1 cellular context compared by ENCODE assay signal in genomic region chr7:127107601-127108007, GRCh38.
TF ChIP-seq lines count a peak whose summit lies in the region.

No MANE protein-coding gene starts in this region.

TF ChIP-seq in HepG2, 621 proteins besides CTCF, POLR2A, EP300 and RAD21 (continued from another document and continues in another):
- TF ChIP-seq SOX5 (CRISPR knock-in tag; IDR thresholded peaks at IDR 0.05; ENCODE audit: borderline replicate concordance) = peak; percentile 35; the same call in 1 of the 2 replicates
- peak; percentile 95; the same call in 1 of the 2 replicates for TF ChIP-seq ZNF256 (CRISPR knock-in tag; conservative IDR thresholded peaks at IDR 0.05)
- TF ChIP-seq TFDP2 (CRISPR knock-in tag; IDR thresholded peaks at IDR 0.05) = no peak
- no peak for TF ChIP-seq MYC (CRISPR knock-in tag; IDR thresholded peaks at IDR 0.05; ENCODE audit: borderline replicate concordance)
- no peak for TF ChIP-seq DRAP1 (CRISPR knock-in tag; IDR thresholded peaks at IDR 0.05)
- TF ChIP-seq MAX (IDR thresholded peaks at IDR 0.05) = peak; percentile 46
- peak; percentile 80 for TF ChIP-seq ZNF264 (CRISPR knock-in tag; IDR thresholded peaks at IDR 0.05)
- TF ChIP-seq IRF2 (CRISPR knock-in tag; IDR thresholded peaks at IDR 0.05) = peak; percentile 68; the same call in 1 of the 2 replicates
- TF ChIP-seq FUBP1 (CRISPR knock-in tag; IDR thresholded peaks at IDR 0.05; ENCODE audit: borderline replicate concordance) = no peak
- TF ChIP-seq ZNF253 (CRISPR knock-in tag; IDR thresholded peaks at IDR 0.05; ENCODE audit: borderline replicate concordance) = no peak
- TF ChIP-seq PAWR (CRISPR knock-in tag; IDR thresholded peaks at IDR 0.05; ENCODE audit: borderline replicate concordance) = no peak
- peak; percentile 68; the same call in 1 of the 2 replicates for TF ChIP-seq ZNF329 (CRISPR knock-in tag; IDR thresholded peaks at IDR 0.05; ENCODE audit: low read depth)
- TF ChIP-seq KDM5B (CRISPR knock-in tag; IDR thresholded peaks at IDR 0.05; ENCODE audit: borderline replicate concordance) = no peak
- TF ChIP-seq RNF219 (CRISPR knock-in tag; IDR thresholded peaks at IDR 0.05) = peak; percentile 77; the same call in 1 of the 2 replicates
- no peak for TF ChIP-seq ATF1 (CRISPR knock-in tag; IDR thresholded peaks at IDR 0.05)
- TF ChIP-seq SIN3B (IDR thresholded peaks at IDR 0.05; ENCODE audit: low read length) = no peak
- TF ChIP-seq ZNF724P (CRISPR knock-in tag; IDR thresholded peaks at IDR 0.05; ENCODE audit: borderline replicate concordance) = no peak
- peak; percentile 80 for TF ChIP-seq ZNF709 (CRISPR knock-in tag; IDR thresholded peaks at IDR 0.05)
- TF ChIP-seq TGIF2 (CRISPR knock-in tag; IDR thresholded peaks at IDR 0.05) = peak; percentile 96
- peak; percentile 81; the same call in 1 of the 2 replicates for TF ChIP-seq POGK (CRISPR knock-in tag; conservative IDR thresholded peaks at IDR 0.05)
- TF ChIP-seq ZNF512B (CRISPR knock-in tag; IDR thresholded peaks at IDR 0.05; ENCODE audit: borderline replicate concordance) = no peak
- TF ChIP-seq ZSCAN25 (CRISPR knock-in tag; IDR thresholded peaks at IDR 0.05) = no peak
- TF ChIP-seq SATB2 (CRISPR knock-in tag; IDR thresholded peaks at IDR 0.05) = peak; percentile 90; the same call in 1 of the 2 replicates
- TF ChIP-seq ZNF407 (CRISPR knock-in tag; IDR thresholded peaks at IDR 0.05; ENCODE audit: not compliant biosample characterization) = no peak
- TF ChIP-seq RORA (CRISPR knock-in tag; IDR thresholded peaks at IDR 0.05) = no peak
- 0 out of 2 replicates have a peak, but pooled peaks have one; percentile 71 for TF ChIP-seq ZNF557 (CRISPR knock-in tag; IDR thresholded peaks at IDR 0.05)
- TF ChIP-seq ZNF576 (CRISPR knock-in tag; IDR thresholded peaks at IDR 0.05) = no peak
- TF ChIP-seq GZF1 (CRISPR knock-in tag; IDR thresholded peaks at IDR 0.05) = no peak
- TF ChIP-seq SSRP1 (CRISPR knock-in tag; IDR thresholded peaks at IDR 0.05) = no peak
- TF ChIP-seq ZNF503 (CRISPR knock-in tag; IDR thresholded peaks at IDR 0.05) = peak; percentile 39; the same call in 1 of the 2 replicates
- peak; percentile 63; the same call in 1 of the 2 replicates for TF ChIP-seq SALL1 (CRISPR knock-in tag; IDR thresholded peaks at IDR 0.05)
- no peak for TF ChIP-seq ZMAT5 (CRISPR knock-in tag; IDR thresholded peaks at IDR 0.05; ENCODE audit: borderline replicate concordance, low read depth)
- TF ChIP-seq MBNL3 (CRISPR knock-in tag; conservative IDR thresholded peaks at IDR 0.05) = no peak
- no peak for TF ChIP-seq NFIC (IDR thresholded peaks at IDR 0.05; ENCODE audit: low read length)
- TF ChIP-seq ZEB1 (IDR thresholded peaks at IDR 0.05; ENCODE audit: insufficient replicate concordance, low read depth) = no peak
- TF ChIP-seq ZNF780A (CRISPR knock-in tag; IDR thresholded peaks at IDR 0.05) = peak; percentile 42; the same call in 1 of the 2 replicates
- TF ChIP-seq ZNF326 (CRISPR knock-in tag; IDR thresholded peaks at IDR 0.05; ENCODE audit: borderline replicate concordance) = no peak
- TF ChIP-seq ZMAT3 (CRISPR knock-in tag; conservative IDR thresholded peaks at IDR 0.05) = peak; percentile 84; the same call in 1 of the 2 replicates
- TF ChIP-seq ZNF143 (CRISPR knock-in tag; IDR thresholded peaks at IDR 0.05) = no peak
